Comparison of ENCODE assay signal across 8 cellular contexts in genomic region chr15:57306305-57306943, GRCh38.
A peak's percentile ranks its signal among the peaks of the same experiment; 100 is the strongest.
DNase-seq lines count a peak whose midpoint lies in the region; ATAC-seq and TF ChIP-seq lines count a peak whose summit lies in the region.

No MANE protein-coding gene starts in this region.

- intact Hi-C loops in aorta (cut with DNase I), result loop anchor here (1.0 to 10.0 kb wide), 5 partner anchors 72 to 809 kb away; no protein-coding TSS in a partner anchor

- H4K20me1 ChIP-seq in DOHH2 (ENCODE audit: control insufficient read depth, insufficient read depth, low read depth, low read length) (no peaks in the 10 kb centered on the region), hepatocyte (ENCODE audit: insufficient read depth, poor library complexity, severe bottlenecking) (no peaks in the 10 kb centered on the region)

- H3K36me3 ChIP-seq in DOHH2 (ENCODE audit: control insufficient read depth, low read length) (peaks cover 2% of the 10 kb centered on the region; the same call in 1 of the 2 replicates), HAP-1 (replicated peaks) (no peaks in the 10 kb centered on the region), hepatocyte (replicated peaks; ENCODE audit: insufficient read depth, low read depth) (no peaks in the 10 kb centered on the region), aorta (ENCODE audit: control insufficient read depth in 1 of 2, insufficient read depth in 2 of 2, low read length in 1 of 2) (no peaks in the 10 kb centered on the region)

- no peaks in the 10 kb centered on the region for H3K9me2 ChIP-seq in DOHH2 (replicated peaks; ENCODE audit: control insufficient read depth, low read length)
- H3K9me2 ChIP-seq in hepatocyte (replicated peaks; ENCODE audit: insufficient read depth), result no peaks in the 10 kb centered on the region

- H3K4me1 ChIP-seq in DOHH2 (ENCODE audit: control insufficient read depth, low read length), result peaks cover 34% of the 10 kb centered on the region
- H3K4me1 ChIP-seq in HAP-1, result peaks cover 9% of the 10 kb centered on the region
- peaks cover 26% of the 10 kb centered on the region for H3K4me1 ChIP-seq in hepatocyte (ENCODE audit: insufficient read depth)
- no peaks in the 10 kb centered on the region for H3K4me1 ChIP-seq in aorta (ENCODE audit: control insufficient read depth in 1 of 2, insufficient read depth in 2 of 2, low read length in 2 of 2)

- H3K4me3 Mint-ChIP-seq in T-helper 2 cell treated with Interferon-gamma antibody and Interleukin-4, amounts not matched to agents 5 μg/mL and 100 μg/mL, for 36 hours, result peak overlapping the region; percentile 53

- in situ Hi-C loops in HAP-1 (cut with MboI; ENCODE audit: low sequenced_read_pairs), result loop anchor here (5.0 to 10.0 kb wide), 2 partner anchors 164 to 812 kb away; no protein-coding TSS in a partner anchor

- ATAC-seq in aorta (ENCODE audit: low FRiP score), result peak; percentile 90

- H3K27ac ChIP-seq in DOHH2 (ENCODE audit: low read depth, low read length), result no peak overlapping the region
- H3K27ac ChIP-seq in hepatocyte, result peak overlapping the region; percentile 75
- H3K27ac ChIP-seq in aorta (ENCODE audit: low read depth in 1 of 2, low read length in 2 of 2), result no peak overlapping the region

- TF ChIP-seq CTCF in DOHH2 (IDR thresholded peaks at IDR 0.05; ENCODE audit: low read depth, low read length, poor library complexity, severe bottlenecking) (peak; percentile 89), hepatocyte (IDR thresholded peaks at IDR 0.05; ENCODE audit: poor library complexity) (peak; percentile 82), retinal pigment epithelial cell (conservative IDR thresholded peaks at IDR 0.05; ENCODE audit: low read depth, low read length) (peak; percentile 82)

- H3K4me2 ChIP-seq in DOHH2 (ENCODE audit: low read length) (peak overlapping the region; percentile 98), hepatocyte (peak overlapping the region; percentile 93)

- peaks cover 5% of the 10 kb centered on the region for H3K4me1 Mint-ChIP-seq in T-helper 2 cell treated with Interferon-gamma antibody and Interleukin-4, amounts not matched to agents 5 μg/mL and 100 μg/mL, for 36 hours (ENCODE audit: low read depth)

- H3K9me3 ChIP-seq in DOHH2 (ENCODE audit: control insufficient read depth, insufficient read depth, low read length), result no peaks in the 10 kb centered on the region
- no peaks in the 10 kb centered on the region for H3K9me3 ChIP-seq in HAP-1
- H3K9me3 ChIP-seq in hepatocyte (ENCODE audit: low read depth), result no peaks in the 10 kb centered on the region
- no peaks in the 10 kb centered on the region for H3K9me3 ChIP-seq in aorta (ENCODE audit: control insufficient read depth, low read length)

- H3K4me3 ChIP-seq in DOHH2 (ENCODE audit: low read length), result peak overlapping the region; percentile 78
- H3K4me3 ChIP-seq in HAP-1, result peak overlapping the region; percentile 25
- H3K4me3 ChIP-seq in hepatocyte, result peak overlapping the region; percentile 18
- peak overlapping the region; percentile 66 for H3K4me3 ChIP-seq in retinal pigment epithelial cell (ENCODE audit: low read length)
- H3K4me3 ChIP-seq in aorta (ENCODE audit: low read length in 2 of 2), result peak overlapping the region in 1 of 2 donors; percentile 23

- 3% methylated on average over 39 of the region's 42 CpGs for WGBS in hepatocyte (ENCODE audit: low lambda C conversion rate, missing lambda C conversion rate)
- 1% methylated on average over 42 of the region's 42 CpGs for WGBS in aorta, 2 donors

- no peaks in the 10 kb centered on the region for H3K27me3 ChIP-seq in DOHH2 (ENCODE audit: control insufficient read depth, low read length)
- H3K27me3 ChIP-seq in HAP-1 (ENCODE audit: low read depth), result no peaks in the 10 kb centered on the region
- H3K27me3 ChIP-seq in hepatocyte, result no peaks in the 10 kb centered on the region
- H3K27me3 ChIP-seq in aorta (ENCODE audit: control insufficient read depth in 1 of 2, insufficient read depth in 2 of 2, low read length in 1 of 2), result no peaks in the 10 kb centered on the region

- peaks cover 3% of the 10 kb centered on the region for H3K27me3 Mint-ChIP-seq in T-helper 2 cell treated with Interferon-gamma antibody and Interleukin-4, amounts not matched to agents 5 μg/mL and 100 μg/mL, for 36 hours (ENCODE audit: low read depth)

- H3K9me3 Mint-ChIP-seq in T-helper 2 cell treated with Interferon-gamma antibody and Interleukin-4, amounts not matched to agents 5 μg/mL and 100 μg/mL, for 36 hours, result no peaks in the 10 kb centered on the region

- H3K79me2 ChIP-seq in DOHH2 (ENCODE audit: control insufficient read depth, low read length), result peaks cover 25% of the 10 kb centered on the region
- H3K79me2 ChIP-seq in hepatocyte, result no peaks in the 10 kb centered on the region

- H3K27ac Mint-ChIP-seq in T-helper 2 cell treated with Interferon-gamma antibody and Interleukin-4, amounts not matched to agents 5 μg/mL and 100 μg/mL, for 36 hours, result no peak overlapping the region

- 0 out of 2 replicates have a peak, but pooled peaks cover 3% of the 10 kb centered on the region for H3F3A ChIP-seq in DOHH2 (ENCODE audit: control insufficient read depth, insufficient read depth)

- H3K36me3 Mint-ChIP-seq in T-helper 2 cell treated with Interferon-gamma antibody and Interleukin-4, amounts not matched to agents 5 μg/mL and 100 μg/mL, for 36 hours (ENCODE audit: low read depth), result no peaks in the 10 kb centered on the region

- H2AFZ ChIP-seq in hepatocyte, result peak overlapping the region; percentile 92

- DNase-seq in HAP-1 (ENCODE audit: low spot score in 2 of 2), result peak; percentile 43 to 96
- peak; percentile 68 for DNase-seq in NCI-H1092 (lab: John Stamatoyannopoulos, UW)
- peak; percentile 72 for DNase-seq in T-helper 2 cell treated with Interferon-gamma antibody and Interleukin-4, amounts not matched to agents 5 μg/mL and 100 μg/mL, for 36 hours (ENCODE audit: low spot score)
- peak in 55 of 58 donors; percentile 14 to 85 (median 58) for DNase-seq in anterior cingulate cortex (lab: John Stamatoyannopoulos, UW)
- DNase-seq in hepatocyte (ENCODE audit: low spot score), result peak; percentile 90
- DNase-seq in retinal pigment epithelial cell (ENCODE audit: low read depth), result no peak
- peak; percentile 91 to 96 for DNase-seq in aorta
